In the genomic region with DNA sequence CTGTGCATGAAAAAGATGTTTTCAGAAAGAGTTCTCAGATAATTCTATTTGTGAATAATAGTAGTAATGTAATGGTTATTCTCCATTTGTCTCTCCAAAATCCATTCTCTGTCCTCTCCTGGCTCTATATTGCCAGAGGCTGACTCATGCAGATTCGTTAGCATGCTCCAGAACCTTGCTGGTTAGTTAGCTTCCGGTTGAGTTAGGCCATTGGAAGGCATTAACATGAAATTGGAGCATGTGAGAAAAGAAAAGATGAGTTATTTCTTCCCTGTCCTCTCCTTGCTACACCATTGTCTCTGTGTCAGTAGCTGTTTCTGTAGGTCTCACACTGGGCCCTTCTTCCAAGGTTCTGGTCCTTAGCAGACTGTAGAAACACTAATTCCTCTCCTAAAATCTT, we compare ENCODE assay signal across 11 cellular contexts. TPM values are rescaled to one million over a fixed set of nuclear protein-coding genes. Genes with fewer than 3 reads are reported as not detected.
A peak's percentile ranks its signal among the peaks of the same experiment; 100 is the strongest.
DNase-seq lines count a peak whose midpoint lies in the region; ATAC-seq and TF ChIP-seq lines count a peak whose summit lies in the region.
"Had no signal": no experiment of that assay in that cellular context is flagged by ENCODE, and none has a peak within 500 bp of the region (broad histone marks: within the 10 kb centered on the region; RNA-seq: fewer than 3 reads in every experiment).

No MANE protein-coding gene starts in this region.

- TF ChIP-seq CTCF in neural progenitor cell (IDR thresholded peaks at IDR 0.05) (no peak), tibial nerve (IDR thresholded peaks at IDR 0.05) (no peak)

- H3K9me3 Mint-ChIP-seq in neural progenitor cell = peaks cover 3% of the 10 kb centered on the region

- TF ChIP-seq POLR2A in tibial nerve (IDR thresholded peaks at IDR 0.05) = no peak

- no peaks in the 10 kb centered on the region for H3K36me3 Mint-ChIP-seq in neural progenitor cell

- WGBS in tibial nerve, 2 donors = 55 to 80% methylated on average over 2 of the region's 2 CpGs

- H3K4me3 ChIP-seq in adipocyte (ENCODE audit: low read length) (peak overlapping the region; percentile 1), neural progenitor cell (no peak overlapping the region), tibial nerve (no peak overlapping the region)
- H3K4me3 ChIP-seq: smooth muscle cell had no signal

- no peak for ATAC-seq in HG03520 (IDR thresholded peaks at IDR 0.05; ENCODE audit: unreplicated experiment)

- H3K9me3 ChIP-seq in adipocyte (ENCODE audit: control insufficient read depth, low read length) = peaks cover 7% of the 10 kb centered on the region
- H3K9me3 ChIP-seq in neural progenitor cell (ENCODE audit: low read depth) = no peaks in the 10 kb centered on the region
- peaks cover 0 to 9% (median 0%) of the 10 kb centered on the region in 4 donors for H3K9me3 ChIP-seq in tibial nerve

- no peak overlapping the region for H3K4me2 ChIP-seq in neural progenitor cell
- H3K4me2 ChIP-seq: smooth muscle cell had no signal

- TF ChIP-seq EP300 in tibial nerve (IDR thresholded peaks at IDR 0.05) = no peak

- H4K20me1 ChIP-seq in neural progenitor cell (ENCODE audit: low read depth) = no peaks in the 10 kb centered on the region

- no peaks in the 10 kb centered on the region for H3K4me1 Mint-ChIP-seq in neural progenitor cell

- H3F3A ChIP-seq in neural progenitor cell (ENCODE audit: low read depth) = no peaks in the 10 kb centered on the region

- H3K27ac ChIP-seq in neural progenitor cell (no peak overlapping the region), tibial nerve (no peak overlapping the region)

- no peak overlapping the region for H3K9ac ChIP-seq in adipocyte (ENCODE audit: low read length)
- no peak overlapping the region for H3K9ac ChIP-seq in neural progenitor cell

- H3K4me3 Mint-ChIP-seq in neural progenitor cell = no peak overlapping the region

- no peaks in the 10 kb centered on the region for H3K27me3 ChIP-seq in adipocyte (replicated peaks; ENCODE audit: control insufficient read depth, insufficient read depth, low read length)
- H3K27me3 ChIP-seq in neural progenitor cell = peaks cover under 1% of the 10 kb centered on the region
- no peaks in the 10 kb centered on the region for H3K27me3 ChIP-seq in tibial nerve

- H3K36me3 ChIP-seq in adipocyte (ENCODE audit: control insufficient read depth, insufficient read depth, low read length, severe bottlenecking) = no peaks in the 10 kb centered on the region
- H3K36me3 ChIP-seq in neural progenitor cell = no peaks in the 10 kb centered on the region
- H3K36me3 ChIP-seq in tibial nerve = no peaks in the 10 kb centered on the region

- peak overlapping the region; percentile 15 for H2AFZ ChIP-seq in neural progenitor cell (replicated peaks)

- peaks cover 2% of the 10 kb centered on the region for H3K27me3 Mint-ChIP-seq in neural progenitor cell (ENCODE audit: insufficient read depth, low read depth)

- H3K27ac Mint-ChIP-seq in neural progenitor cell = no peak overlapping the region

- H3K4me1 ChIP-seq in adipocyte (ENCODE audit: control insufficient read depth, insufficient read depth, low read length) (peaks cover 19% of the 10 kb centered on the region), neural progenitor cell (peaks cover 6% of the 10 kb centered on the region), tibial nerve (no peaks in the 10 kb centered on the region)

- DNase-seq in NOMO-1 treated with DMSO at 0.1 percent for 48 hours (lab: John Stamatoyannopoulos, UW; ENCODE audit: unreplicated experiment) (peak; percentile 4), NOMO-1 treated with dmso at 0.1 percent for 144 hours (lab: John Stamatoyannopoulos, UW; ENCODE audit: unreplicated experiment) (no peak), LHCN-M2 (ENCODE audit: low read depth) (peak; percentile 84), adipocyte (ENCODE audit: low read depth) (peak; percentile 20), neural progenitor cell (ENCODE audit: low spot score) (no peak), tibial nerve (ENCODE audit: low spot score in 2 of 2) (no peak), globus pallidus (ENCODE audit: low spot score) (no peak)
- DNase-seq: NCI-H510A treated with DMSO at 0.1 percent for 48 hours had no signal

- H3K79me2 ChIP-seq in neural progenitor cell (ENCODE audit: low read depth) = no peaks in the 10 kb centered on the region

RNA-seq across cellular contexts. Expression of gene PRDM8, which starts 23.5 kb away (rescaled TPM):
- 74.3 and 86.8 TPM in 2 replicates for total RNA-seq in LHCN-M2 (2014; rRNA removed)
- 18.3 TPM for polyA plus RNA-seq in LHCN-M2 (2012)
- 0.03 TPM in 1 of 2 replicates, not detected in the other for total RNA-seq in neural progenitor cell (ENCODE audit: low replicate concordance)
- 10 to 100 TPM in 2 of 4 donors, 1 to 10 TPM in 2; 3.5 to 12.6 (median 10.3) TPM for total RNA-seq in tibial nerve
- total RNA-seq: H1 had no signal
- polyA plus RNA-seq: H1 had no signal

Comparison
In these comparisons a context has a peak if more than half of its experiments do, and no peak if none do; other contexts are left out.
1. DNase-seq: peak in NOMO-1 treated with DMSO at 0.1 percent for 48 hours (single experiment), LHCN-M2 (single experiment) and adipocyte (single experiment); none in NOMO-1 treated with dmso at 0.1 percent for 144 hours (single experiment), neural progenitor cell (single experiment), tibial nerve (0 of 2) and globus pallidus (single experiment).